ENCODE assay signal across 8 cellular contexts in genomic region chr22:36528336-36528735, GRCh38. TPM values are rescaled to one million over a fixed set of nuclear protein-coding genes. Genes with fewer than 3 reads are reported as not detected.
DNase-seq lines count a peak whose midpoint lies in the region; ATAC-seq, FAIRE-seq and TF ChIP-seq lines count a peak whose summit lies in the region.

No MANE protein-coding gene starts in this region.

- H3K79me2 ChIP-seq in PC-3 (ENCODE audit: low read length), result peaks cover 39% of the 10 kb centered on the region

- no TSS peak for BruUV-seq in PC-3 (replicated peaks; lab: Mats Ljungman, UMichigan)

- H3K9me3 ChIP-seq in PC-3 (ENCODE audit: low read length) (no peaks in the 10 kb centered on the region), muscle layer of duodenum (ENCODE audit: control insufficient read depth in 1 of 2, low read length in 2 of 2) (no peaks in the 10 kb centered on the region)

- H3K27me3 ChIP-seq in PC-3 (ENCODE audit: low read length) (no peaks in the 10 kb centered on the region), dorsolateral prefrontal cortex (no peaks in the 10 kb centered on the region), muscle layer of duodenum (ENCODE audit: low read depth, low read length) (no peaks in the 10 kb centered on the region)

- H3K27ac ChIP-seq in PC-3 (ENCODE audit: low read length) (peak overlapping the region; percentile 86), dorsolateral prefrontal cortex (peak overlapping the region in 57 of 59 donors; percentile 57 to 97 (median 91)), muscle layer of duodenum (ENCODE audit: low read length) (peak overlapping the region; percentile 96)

- H2AFZ ChIP-seq in PC-3 (ENCODE audit: low read length), result peak overlapping the region; percentile 71

- H3K4me2 ChIP-seq in PC-3 (ENCODE audit: low read length), result peak overlapping the region; percentile 99

- H4K20me1 ChIP-seq in PC-3 (ENCODE audit: low read length), result peaks cover 20% of the 10 kb centered on the region

- no peak for FAIRE-seq in RCC 7860 (lab: Jason Lieb, UNC)

- CTCF ChIA-PET in PC-3 (lab: Charles Lee), result no interaction called here

- peaks cover 15% of the 10 kb centered on the region for H3K4me1 ChIP-seq in PC-3 (ENCODE audit: insufficient read depth, low read length)
- peaks cover 0 to 11% of the 10 kb centered on the region in 2 donors for H3K4me1 ChIP-seq in muscle layer of duodenum (ENCODE audit: control insufficient read depth in 1 of 2, insufficient read depth in 2 of 2, low read length in 2 of 2)

- TF ChIP-seq CTCF in PC-3 (conservative IDR thresholded peaks at IDR 0.05; ENCODE audit: low read depth, low read length) (no peak), dorsolateral prefrontal cortex (IDR thresholded peaks at IDR 0.05 in 54 of 56, conservative IDR thresholded peaks at IDR 0.05 in 2 of 56; ENCODE audit: low read depth in 1 of 56, partially characterized antibody in 56 of 56) (no peak)

- no peaks in the 10 kb centered on the region for H3F3A ChIP-seq in PC-3 (ENCODE audit: low read length, unreplicated experiment)

- DNase-seq in ELR (ENCODE audit: low read depth), result peak; percentile 63
- no peak for DNase-seq in PC-3
- no peak for DNase-seq in dorsolateral prefrontal cortex
- DNase-seq in RCC 7860 (ENCODE audit: low spot score), result no peak
- no peak for DNase-seq in central memory CD4-positive, alpha-beta T cell
- no peak for DNase-seq in NCI-H1048 (lab: John Stamatoyannopoulos, UW)
- DNase-seq in stimulated activated CD4-positive, alpha-beta T cell treated with anti-CD3 and anti-CD28 coated beads, Interleukin-4, amount 100 ng/mL, for 1 hour, result no peak

- POLR2A ChIA-PET in PC-3 (lab: Charles Lee; ENCODE audit: unreplicated experiment), result no interaction called here

- ATAC-seq in PC-3, result no peak

- H3K9me2 ChIP-seq in PC-3 (replicated peaks; ENCODE audit: low read length), result no peaks in the 10 kb centered on the region

- H3K4me3 ChIP-seq in PC-3 (ENCODE audit: low read length) (peak overlapping the region; percentile 88), dorsolateral prefrontal cortex (peak overlapping the region; percentile 46 to 99 (median 84)), muscle layer of duodenum (ENCODE audit: low read depth in 1 of 2, low read length in 2 of 2) (peak overlapping the region; percentile 96 to 97)

- H3K36me3 ChIP-seq in PC-3 (ENCODE audit: low read depth, low read length) (peaks cover 33% of the 10 kb centered on the region), muscle layer of duodenum (ENCODE audit: control insufficient read depth in 1 of 2, insufficient read depth in 2 of 2, low read length in 2 of 2) (peaks cover 28 to 36% of the 10 kb centered on the region in 2 donors)

- intact Hi-C loops in PC-3 (cut with micrococcal nuclease) (no loop called here), dorsolateral prefrontal cortex (cut with DNase I) (loop anchor here (2.0 kb wide), 2 partner anchors 46 to 48 kb away; partner anchors contain the start of gene TXN2 (in 1 of the 2))

- H3K9ac ChIP-seq in PC-3 (ENCODE audit: low read length), result peak overlapping the region; percentile 97

RNA-seq across cellular contexts. Expression of gene EIF3D, which starts 0.6 kb away (rescaled TPM):
- total RNA-seq in PC-3 (2014; rRNA removed) (210 and 247 TPM in 2 replicates), dorsolateral prefrontal cortex (10 to 100 TPM; 41.6 to 81.0 (median 63.3) TPM)

RNA-seq across cellular contexts. Expression of gene FOXRED2, which starts 21.5 kb away (rescaled TPM):
- 5.5 and 6.5 TPM in 2 replicates for total RNA-seq in PC-3 (2014; rRNA removed)
- 10 to 100 TPM; 32.6 to 77.4 (median 49.9) TPM for total RNA-seq in dorsolateral prefrontal cortex

RNA-seq across cellular contexts. Expression of gene TXN2, which starts 46.9 kb away (rescaled TPM):
- 49.6 and 52.5 TPM in 2 replicates for total RNA-seq in PC-3 (2014; rRNA removed)
- 10 to 100 TPM; 47.2 to 80.9 (median 65.4) TPM for total RNA-seq in dorsolateral prefrontal cortex
